In the genomic region with DNA sequence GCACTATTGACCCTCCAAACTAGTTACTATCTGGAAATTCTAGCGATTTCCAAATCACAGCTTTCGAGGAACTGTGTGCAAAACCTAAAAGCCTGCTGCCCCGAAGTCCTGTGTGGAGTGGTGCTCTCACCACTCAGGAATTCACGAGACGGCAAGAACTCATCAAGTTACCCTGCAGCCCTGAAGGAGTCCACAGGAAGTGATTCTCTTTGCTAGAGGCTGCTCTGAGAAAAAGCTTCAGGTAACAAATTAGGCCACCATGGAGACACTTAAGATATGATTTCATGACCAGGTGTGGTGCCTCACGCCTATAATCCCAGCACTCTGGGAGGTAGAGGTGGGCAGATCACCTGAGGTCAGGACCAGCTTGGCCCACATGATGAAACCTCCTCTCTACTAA, we compare ENCODE assay signal across 11 cellular contexts. TPM values are rescaled to one million over a fixed set of nuclear protein-coding genes. Genes with fewer than 3 reads are reported as not detected.
DNase-seq lines count a peak whose midpoint lies in the region; ATAC-seq and TF ChIP-seq lines count a peak whose summit lies in the region.
"Had no signal": no experiment of that assay in that cellular context is flagged by ENCODE, and none has a peak within 500 bp of the region (broad histone marks: within the 10 kb centered on the region; RNA-seq: fewer than 3 reads in every experiment).

No MANE protein-coding gene starts in this region.

- no peak for TF ChIP-seq POLR2A in heart left ventricle (IDR thresholded peaks at IDR 0.05)

- no peak overlapping the region for H2AK5ac ChIP-seq in mesendoderm (ENCODE audit: low read length)

- H3K36me3 ChIP-seq in BLaER1 (peaks cover 77% of the 10 kb centered on the region), mesendoderm (ENCODE audit: control insufficient read depth, insufficient read depth, low read length) (peaks cover 1% of the 10 kb centered on the region), heart left ventricle (no peaks in the 10 kb centered on the region)

- H3K9me3 ChIP-seq in BLaER1 = peaks cover 36% of the 10 kb centered on the region
- no peaks in the 10 kb centered on the region for H3K9me3 ChIP-seq in heart left ventricle

- H3K23ac ChIP-seq in mesendoderm (ENCODE audit: low read length) = no peak overlapping the region

- H3K27ac ChIP-seq in BLaER1 (no peak overlapping the region), mesendoderm (ENCODE audit: low read depth, low read length) (peak overlapping the region; percentile 5), heart left ventricle (no peak overlapping the region)
- H3K27ac ChIP-seq: KMS-11 had no signal

- no CpG with 5 or more reads among the region's 6 CpGs for WGBS in mesendoderm (ENCODE audit: extremely low coverage, insufficient coverage, low lambda C conversion rate)
- 29 to 58% (median 45%) methylated on average over 6 of the region's 6 CpGs for WGBS in heart left ventricle, 4 donors

- peaks cover 100% of the 10 kb centered on the region for H4K20me1 ChIP-seq in BLaER1

- H3K4me3 ChIP-seq in BLaER1 (no peak overlapping the region), mesendoderm (ENCODE audit: low read length) (no peak overlapping the region), heart left ventricle (no peak overlapping the region)

- no peak overlapping the region for H4K8ac ChIP-seq in mesendoderm (ENCODE audit: low read depth, low read length)

- H3K4me1 ChIP-seq in BLaER1 = peaks cover 59% of the 10 kb centered on the region
- H3K4me1 ChIP-seq in mesendoderm (ENCODE audit: control insufficient read depth, low read depth, low read length) = peaks cover 21% of the 10 kb centered on the region
- H3K4me1 ChIP-seq in heart left ventricle = peaks cover 0 to 91% (median 61%) of the 10 kb centered on the region in 12 donors

- H3K79me2 ChIP-seq in mesendoderm (ENCODE audit: control insufficient read depth, insufficient read depth, low read length) = peaks cover 99% of the 10 kb centered on the region

- H4K5ac ChIP-seq in mesendoderm (ENCODE audit: low read length) = no peak overlapping the region

- no peaks in the 10 kb centered on the region for H3K27me3 ChIP-seq in BLaER1
- H3K27me3 ChIP-seq in mesendoderm (ENCODE audit: insufficient read depth, low read length, poor library complexity) = no peaks in the 10 kb centered on the region
- no peaks in the 10 kb centered on the region for H3K27me3 ChIP-seq in heart left ventricle

- DNase-seq in M059J (ENCODE audit: low read depth) (peak; percentile 80), dermis blood vessel endothelial cell (peak; percentile 54), mesendoderm (peak; percentile 96), heart left ventricle (no peak), NCI-H2196 (lab: John Stamatoyannopoulos, UW; ENCODE audit: unreplicated experiment) (no peak), Kasumi-1 (lab: John Stamatoyannopoulos, UW) (no peak)
- DNase-seq in activated T-cell treated with anti-CD3 and anti-CD28 coated beads, Interleukin-2, amount 50 U/mL, for 1 hour = no peak
- DNase-seq: DMS153, NCI-H774 had no signal

- H2BK5ac ChIP-seq in mesendoderm (ENCODE audit: low read length) = no peak overlapping the region

- H3K4me2 ChIP-seq in BLaER1 (peak overlapping the region; percentile 52), mesendoderm (ENCODE audit: low read length) (no peak overlapping the region)
- H3K4me2 ChIP-seq: KMS-11 had no signal

- H2BK15ac ChIP-seq in mesendoderm (replicated peaks; ENCODE audit: low read depth) = no peak overlapping the region

- TF ChIP-seq CTCF in heart left ventricle (IDR thresholded peaks at IDR 0.05) = no peak

- no peak for ATAC-seq in heart left ventricle

- H3K9ac ChIP-seq in BLaER1 = no peak overlapping the region
- H3K9ac ChIP-seq in mesendoderm (ENCODE audit: low read length) = no peak overlapping the region
- H3K9ac ChIP-seq: KMS-11 had no signal

- H2BK120ac ChIP-seq in mesendoderm (ENCODE audit: low read depth, low read length) = no peak overlapping the region

- H3K4ac ChIP-seq in mesendoderm (ENCODE audit: low read depth, low read length) = no peak overlapping the region

- H3K56ac ChIP-seq in mesendoderm (ENCODE audit: low read length) = no peak overlapping the region

- intact Hi-C loops in heart left ventricle (cut with DNase I) = no loop called here

- H3K18ac ChIP-seq in mesendoderm (ENCODE audit: low read length) = no peak overlapping the region

- peaks cover 18% of the 10 kb centered on the region for H3K79me1 ChIP-seq in mesendoderm (ENCODE audit: low read length)

RNA-seq across cellular contexts. Expression of gene ANKRD11, which starts 19.1 kb away (rescaled TPM):
- 21.4 and 47.1 TPM in 2 replicates for total RNA-seq in M059J (2014; rRNA removed; shearing (Covaris generic))
- total RNA-seq in dermis blood vessel endothelial cell (55.5 and 72.0 TPM in 2 replicates), heart left ventricle (100 to 1,000 TPM in 1 of 9 donors, 10 to 100 TPM in 8; 53.6 to 123 (median 67.7) TPM)
- polyA plus RNA-seq in mesendoderm (2013, experiment 1 of 2) = 92.2 TPM
- 93.3 TPM for polyA plus RNA-seq in mesendoderm (2013, experiment 2 of 2)
- polyA plus RNA-seq in heart left ventricle = 10 to 100 TPM; 53.9 to 80.8 TPM

RNA-seq across cellular contexts. Expression of gene SPG7, which starts 37.0 kb away (rescaled TPM):
- total RNA-seq in M059J (2014; rRNA removed; shearing (Covaris generic)) = 69.6 and 77.5 TPM in 2 replicates
- 145 and 170 TPM in 2 replicates for total RNA-seq in dermis blood vessel endothelial cell
- 34.3 TPM for polyA plus RNA-seq in mesendoderm (2013, experiment 1 of 2)
- polyA plus RNA-seq in mesendoderm (2013, experiment 2 of 2) = 33.7 TPM
- total RNA-seq in heart left ventricle = 100 to 1,000 TPM in 4 of 9 donors, 10 to 100 TPM in 5; 84.0 to 168 (median 95.9) TPM
- 100 to 1,000 TPM in 1 of 2 donors, 10 to 100 TPM in 1; 92.4 to 101 TPM for polyA plus RNA-seq in heart left ventricle

Comparison
In these comparisons a context has a peak if more than half of its experiments do, and no peak if none do; other contexts are left out.
1. DNase-seq: peak in M059J (single experiment), dermis blood vessel endothelial cell (single experiment) and mesendoderm (single experiment); none in heart left ventricle (0 of 5), NCI-H2196 (single experiment), Kasumi-1 (0 of 2) and activated T-cell treated with anti-CD3 and anti-CD28 coated beads, Interleukin-2, amount 50 U/mL, for 1 hour (single experiment).